1 cellular context compared by ENCODE assay signal in genomic region chr20:31720486-31721407, GRCh38.
TF ChIP-seq lines count a peak whose summit lies in the region.

No MANE protein-coding gene starts in this region.

TF ChIP-seq in GM12878, 131 proteins besides CTCF, POLR2A, EP300 and RAD21 (continued from another document):
- TF ChIP-seq, protein P1, sequence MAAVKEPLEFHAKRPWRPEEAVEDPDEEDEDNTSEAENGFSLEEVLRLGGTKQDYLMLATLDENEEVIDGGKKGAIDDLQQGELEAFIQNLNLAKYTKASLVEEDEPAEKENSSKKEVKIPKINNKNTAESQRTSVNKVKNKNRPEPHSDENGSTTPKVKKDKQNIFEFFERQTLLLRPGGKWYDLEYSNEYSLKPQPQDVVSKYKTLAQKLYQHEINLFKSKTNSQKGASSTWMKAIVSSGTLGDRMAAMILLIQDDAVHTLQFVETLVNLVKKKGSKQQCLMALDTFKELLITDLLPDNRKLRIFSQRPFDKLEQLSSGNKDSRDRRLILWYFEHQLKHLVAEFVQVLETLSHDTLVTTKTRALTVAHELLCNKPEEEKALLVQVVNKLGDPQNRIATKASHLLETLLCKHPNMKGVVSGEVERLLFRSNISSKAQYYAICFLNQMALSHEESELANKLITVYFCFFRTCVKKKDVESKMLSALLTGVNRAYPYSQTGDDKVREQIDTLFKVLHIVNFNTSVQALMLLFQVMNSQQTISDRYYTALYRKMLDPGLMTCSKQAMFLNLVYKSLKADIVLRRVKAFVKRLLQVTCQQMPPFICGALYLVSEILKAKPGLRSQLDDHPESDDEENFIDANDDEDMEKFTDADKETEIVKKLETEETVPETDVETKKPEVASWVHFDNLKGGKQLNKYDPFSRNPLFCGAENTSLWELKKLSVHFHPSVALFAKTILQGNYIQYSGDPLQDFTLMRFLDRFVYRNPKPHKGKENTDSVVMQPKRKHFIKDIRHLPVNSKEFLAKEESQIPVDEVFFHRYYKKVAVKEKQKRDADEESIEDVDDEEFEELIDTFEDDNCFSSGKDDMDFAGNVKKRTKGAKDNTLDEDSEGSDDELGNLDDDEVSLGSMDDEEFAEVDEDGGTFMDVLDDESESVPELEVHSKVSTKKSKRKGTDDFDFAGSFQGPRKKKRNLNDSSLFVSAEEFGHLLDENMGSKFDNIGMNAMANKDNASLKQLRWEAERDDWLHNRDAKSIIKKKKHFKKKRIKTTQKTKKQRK (IDR thresholded peaks at IDR 0.05; ENCODE audit: low read depth, low read length), result no peak
- TF ChIP-seq GATAD2B (conservative IDR thresholded peaks at IDR 0.05; ENCODE audit: low read depth), result 0 out of 2 replicates have a peak, but pooled peaks have one; percentile 21
- peak; percentile 30; the same call in 1 of the 2 replicates for TF ChIP-seq RELB (IDR thresholded peaks at IDR 0.05; ENCODE audit: low read depth)
- 0 out of 2 replicates have a peak, but pooled peaks have one; percentile 34 for TF ChIP-seq FOXM1 (IDR thresholded peaks at IDR 0.05; ENCODE audit: low read depth, low read length)
- TF ChIP-seq TCF12 (IDR thresholded peaks at IDR 0.05; ENCODE audit: low read depth, low read length), result peak; percentile 57; the same call in 1 of the 2 replicates
- peak; percentile 59; the same call in 1 of the 2 replicates for TF ChIP-seq LARP7 (IDR thresholded peaks at IDR 0.05)
- no peak; the same call in 1 of the 2 replicates for TF ChIP-seq MXI1 (IDR thresholded peaks at IDR 0.05; ENCODE audit: low read depth, low read length)
- peak in 1 of 2 experiments; percentile 26; a peak in 1 of 4 replicates for TF ChIP-seq IKZF2 (IDR thresholded peaks at IDR 0.05)
- TF ChIP-seq ZBED1 (IDR thresholded peaks at IDR 0.05; ENCODE audit: borderline replicate concordance), result no peak
- peak; percentile 47; the same call in 1 of the 2 replicates for TF ChIP-seq PAX5 (IDR thresholded peaks at IDR 0.05; ENCODE audit: borderline replicate concordance, low read depth, low read length)
- peak; percentile 16; the same call in 1 of the 2 replicates for TF ChIP-seq MTA2 (IDR thresholded peaks at IDR 0.05; ENCODE audit: low read depth)
- TF ChIP-seq IKZF1 (conservative IDR thresholded peaks at IDR 0.05), result peak; percentile 30; the same call in 1 of the 2 replicates
- 0 out of 2 replicates have a peak, but pooled peaks have one; percentile 31 for TF ChIP-seq CHD2 (IDR thresholded peaks at IDR 0.05; ENCODE audit: borderline replicate concordance, low read depth, low read length)
- TF ChIP-seq SMC3 (IDR thresholded peaks at IDR 0.05; ENCODE audit: borderline replicate concordance, low read length), result no peak
- TF ChIP-seq HDGF (IDR thresholded peaks at IDR 0.05), result peak; percentile 29; the same call in 1 of the 2 replicates
- TF ChIP-seq, protein P2, sequence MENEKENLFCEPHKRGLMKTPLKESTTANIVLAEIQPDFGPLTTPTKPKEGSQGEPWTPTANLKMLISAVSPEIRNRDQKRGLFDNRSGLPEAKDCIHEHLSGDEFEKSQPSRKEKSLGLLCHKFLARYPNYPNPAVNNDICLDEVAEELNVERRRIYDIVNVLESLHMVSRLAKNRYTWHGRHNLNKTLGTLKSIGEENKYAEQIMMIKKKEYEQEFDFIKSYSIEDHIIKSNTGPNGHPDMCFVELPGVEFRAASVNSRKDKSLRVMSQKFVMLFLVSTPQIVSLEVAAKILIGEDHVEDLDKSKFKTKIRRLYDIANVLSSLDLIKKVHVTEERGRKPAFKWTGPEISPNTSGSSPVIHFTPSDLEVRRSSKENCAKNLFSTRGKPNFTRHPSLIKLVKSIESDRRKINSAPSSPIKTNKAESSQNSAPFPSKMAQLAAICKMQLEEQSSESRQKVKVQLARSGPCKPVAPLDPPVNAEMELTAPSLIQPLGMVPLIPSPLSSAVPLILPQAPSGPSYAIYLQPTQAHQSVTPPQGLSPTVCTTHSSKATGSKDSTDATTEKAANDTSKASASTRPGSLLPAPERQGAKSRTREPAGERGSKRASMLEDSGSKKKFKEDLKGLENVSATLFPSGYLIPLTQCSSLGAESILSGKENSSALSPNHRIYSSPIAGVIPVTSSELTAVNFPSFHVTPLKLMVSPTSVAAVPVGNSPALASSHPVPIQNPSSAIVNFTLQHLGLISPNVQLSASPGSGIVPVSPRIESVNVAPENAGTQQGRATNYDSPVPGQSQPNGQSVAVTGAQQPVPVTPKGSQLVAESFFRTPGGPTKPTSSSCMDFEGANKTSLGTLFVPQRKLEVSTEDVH (IDR thresholded peaks at IDR 0.05; ENCODE audit: low read depth, partially characterized antibody), result no peak
- TF ChIP-seq DPF2 (IDR thresholded peaks at IDR 0.05), result peak; percentile 36; the same call in 1 of the 2 replicates
- TF ChIP-seq EGR1 (IDR thresholded peaks at IDR 0.05; ENCODE audit: borderline replicate concordance in 1 of 2, low read depth in 2 of 2, low read length in 2 of 2), result no peak
- TF ChIP-seq MYB (IDR thresholded peaks at IDR 0.05; ENCODE audit: borderline replicate concordance, low read depth, low read length), result no peak
- TF ChIP-seq NR2F1 (conservative IDR thresholded peaks at IDR 0.05), result peak; percentile 26; the same call in 1 of the 2 replicates
- TF ChIP-seq BHLHE40 (IDR thresholded peaks at IDR 0.05; ENCODE audit: borderline replicate concordance in 1 of 2, low read depth in 2 of 2, low read length in 1 of 2), result peak; percentile 26 to 69; a peak in 3 of 4 replicates
- TF ChIP-seq BACH1 (IDR thresholded peaks at IDR 0.05; ENCODE audit: borderline replicate concordance), result 0 out of 2 replicates have a peak, but pooled peaks have one; percentile 38
- peak; percentile 42; the same call in 1 of the 2 replicates for TF ChIP-seq FOXK2 (IDR thresholded peaks at IDR 0.05)
- TF ChIP-seq SMARCA5 (IDR thresholded peaks at IDR 0.05), result peak; percentile 73
- peak; percentile 61; the same call in 1 of the 2 replicates for TF ChIP-seq SIN3A (IDR thresholded peaks at IDR 0.05; ENCODE audit: low read depth, low read length)
- TF ChIP-seq, protein P3, sequence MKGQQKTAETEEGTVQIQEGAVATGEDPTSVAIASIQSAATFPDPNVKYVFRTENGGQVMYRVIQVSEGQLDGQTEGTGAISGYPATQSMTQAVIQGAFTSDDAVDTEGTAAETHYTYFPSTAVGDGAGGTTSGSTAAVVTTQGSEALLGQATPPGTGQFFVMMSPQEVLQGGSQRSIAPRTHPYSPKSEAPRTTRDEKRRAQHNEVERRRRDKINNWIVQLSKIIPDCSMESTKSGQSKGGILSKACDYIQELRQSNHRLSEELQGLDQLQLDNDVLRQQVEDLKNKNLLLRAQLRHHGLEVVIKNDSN (IDR thresholded peaks at IDR 0.05; ENCODE audit: borderline replicate concordance, extremely low read length, insufficient read depth, low read depth, low read length), result no peak
- TF ChIP-seq NKRF (conservative IDR thresholded peaks at IDR 0.05), result peak; percentile 41; the same call in 1 of the 2 replicates
TF ChIP-seq in GM12878: peak in this region for 19.
